8 cellular contexts compared by ENCODE assay signal in the genomic region with DNA sequence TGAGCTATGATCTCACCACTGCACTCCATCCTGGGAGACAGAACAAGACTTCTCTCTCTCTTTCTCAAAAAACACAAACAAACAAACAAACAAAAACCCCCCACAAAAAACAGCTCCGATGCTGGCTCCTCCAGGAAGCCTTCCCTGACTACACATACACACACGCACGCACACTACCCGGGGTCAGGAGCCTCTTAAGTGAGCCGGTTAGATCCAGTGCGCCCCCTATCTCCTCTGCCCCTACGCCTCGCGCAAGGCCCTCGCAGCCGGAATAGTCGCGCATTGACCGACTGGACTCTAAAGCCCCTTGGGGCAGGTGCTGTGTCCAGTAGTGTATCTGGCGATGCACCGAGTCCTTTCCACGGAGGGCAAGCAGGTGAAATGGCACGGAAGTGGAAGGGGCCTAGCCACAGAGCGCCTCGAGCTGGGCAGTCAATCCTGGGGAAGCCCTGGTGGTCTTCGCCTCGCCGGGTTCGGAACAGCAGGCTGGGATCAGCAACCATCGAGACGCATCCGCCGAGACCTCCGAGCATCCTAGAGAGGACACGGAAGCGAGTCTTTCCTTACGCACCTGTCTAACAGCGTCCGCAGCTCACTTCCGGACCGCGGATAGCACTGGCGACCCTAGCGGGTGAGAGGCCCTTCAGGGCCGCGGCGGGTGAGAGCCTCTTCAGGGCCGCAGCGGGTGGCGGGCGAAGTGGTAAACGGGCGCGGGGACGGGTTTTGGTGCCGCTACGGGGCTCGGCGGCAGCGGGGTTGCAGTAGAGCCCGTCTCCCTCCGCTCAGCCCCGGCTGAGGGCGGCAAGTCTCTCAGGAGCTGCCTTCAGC. TPM values are rescaled to one million over a fixed set of nuclear protein-coding genes. Genes with fewer than 3 reads are reported as not detected.
DNase-seq lines count a peak whose midpoint lies in the region; ATAC-seq and TF ChIP-seq lines count a peak whose summit lies in the region.

A gene (plus strand): TSS at position 588 of the 828 bp plus-strand sequence. CDS start 2,661 bp downstream, outside the sequence.

- H3K27ac ChIP-seq in ACC112 (ENCODE audit: low read depth, low read length) (no peak within 1 kb of the TSS), VCaP (peak within 1 kb of the TSS; percentile 88), mammary epithelial cell (ENCODE audit: insufficient read depth, low read depth, low read length) (peak within 1 kb of the TSS; percentile 75), smooth muscle cell (ENCODE audit: low read depth) (peak within 1 kb of the TSS; percentile 83)

- peaks cover 16% of the 10 kb centered on the region for H3K4me1 ChIP-seq in ACC112 (ENCODE audit: control insufficient read depth, insufficient read depth, low read length, unreplicated experiment)
- peaks cover 24% of the 10 kb centered on the region for H3K4me1 ChIP-seq in mammary epithelial cell (ENCODE audit: insufficient read depth, low read length)
- peaks cover 9% of the 10 kb centered on the region for H3K4me1 ChIP-seq in smooth muscle cell (ENCODE audit: low read depth)

- H3F3A ChIP-seq in smooth muscle cell (ENCODE audit: low read depth) = no peaks in the 10 kb centered on the region

- H3K9me3 ChIP-seq in mammary epithelial cell (replicated peaks; ENCODE audit: insufficient read depth, low read length) (no peaks in the 10 kb centered on the region), smooth muscle cell (replicated peaks; ENCODE audit: low read depth) (no peaks in the 10 kb centered on the region)

- BruUV-seq in mammary epithelial cell (replicated peaks; lab: Mats Ljungman, UMichigan) = no TSS peak

- no peaks in the 10 kb centered on the region for H4K20me1 ChIP-seq in mammary epithelial cell (ENCODE audit: insufficient read depth, low read length)
- H4K20me1 ChIP-seq in smooth muscle cell (ENCODE audit: low read depth) = no peaks in the 10 kb centered on the region

- dilution Hi-C loops in mammary epithelial cell (cut with HindIII; ENCODE audit: low sequenced_read_pairs) = loop anchor here (5.0 kb wide), 2 partner anchors 39 to 84 kb away; no protein-coding TSS in a partner anchor

- H2AFZ ChIP-seq in ACC112 (ENCODE audit: low read length, unreplicated experiment) (peak within 1 kb of the TSS; percentile 89), mammary epithelial cell (ENCODE audit: low read depth, low read length) (peak within 1 kb of the TSS; percentile 98), smooth muscle cell (ENCODE audit: low read depth) (peak within 1 kb of the TSS; percentile 95)

- H3K4me3 ChIP-seq in ACC112 (ENCODE audit: low read depth, low read length) (peak within 1 kb of the TSS; percentile 92), mammary epithelial cell (replicated peaks in 1 of 3; ENCODE audit: insufficient read depth in 1 of 3, low read depth in 2 of 3, low read length in 3 of 3) (peak within 1 kb of the TSS; percentile 50 to 92 (median 84)), smooth muscle cell (peak within 1 kb of the TSS; percentile 76)

- H3K36me3 ChIP-seq in ACC112 (ENCODE audit: insufficient read depth, low read length) (peaks cover 9% of the 10 kb centered on the region; the same call in 1 of the 2 replicates), mammary epithelial cell (ENCODE audit: insufficient read depth, low read length) (peaks cover 12% of the 10 kb centered on the region), smooth muscle cell (ENCODE audit: low read depth) (no peaks in the 10 kb centered on the region)

- peaks cover 19% of the 10 kb centered on the region for H3K79me2 ChIP-seq in ACC112 (ENCODE audit: control insufficient read depth, insufficient read depth, low read length, unreplicated experiment)
- peaks cover 39% of the 10 kb centered on the region for H3K79me2 ChIP-seq in mammary epithelial cell (ENCODE audit: insufficient read depth, low read length)
- peaks cover 16% of the 10 kb centered on the region for H3K79me2 ChIP-seq in smooth muscle cell (ENCODE audit: low read depth)

- peak; percentile 86 for ATAC-seq in GM18858 (IDR thresholded peaks at IDR 0.05; ENCODE audit: unreplicated experiment)
- peak; percentile 88 for ATAC-seq in HG03095 (IDR thresholded peaks at IDR 0.05; ENCODE audit: unreplicated experiment)

- TF ChIP-seq CTCF in VCaP (conservative IDR thresholded peaks at IDR 0.05) = peak; percentile 71
- peak in 1 of 2 donors; percentile 30 for TF ChIP-seq CTCF in mammary epithelial cell (conservative IDR thresholded peaks at IDR 0.05 in 1 of 2, IDR thresholded peaks at IDR 0.05 in 1 of 2; ENCODE audit: extremely low read depth in 1 of 2, insufficient read depth in 1 of 2, low read depth in 1 of 2, low read length in 2 of 2)
- TF ChIP-seq CTCF in smooth muscle cell (IDR thresholded peaks at IDR 0.05; ENCODE audit: borderline replicate concordance, insufficient read depth, poor library complexity, severe bottlenecking) = peak; percentile 37

- peak within 1 kb of the TSS; percentile 88 for H3K4me2 ChIP-seq in mammary epithelial cell (ENCODE audit: insufficient read depth, low read depth, low read length)
- H3K4me2 ChIP-seq in smooth muscle cell = peak within 1 kb of the TSS; percentile 90

- H3K9ac ChIP-seq in mammary epithelial cell (ENCODE audit: insufficient read depth, low read length) (peak within 1 kb of the TSS; percentile 90), smooth muscle cell (ENCODE audit: low read depth) (peak within 1 kb of the TSS; percentile 79)

- CTCF ChIA-PET in mammary epithelial cell (lab: Charles Lee; ENCODE audit: low non-redundant PET) = no interaction called here

- H3K27me3 ChIP-seq in ACC112 (ENCODE audit: insufficient read depth, low read length) (no peaks in the 10 kb centered on the region), mammary epithelial cell (ENCODE audit: insufficient read depth, low read length) (no peaks in the 10 kb centered on the region), smooth muscle cell (ENCODE audit: low read depth) (no peaks in the 10 kb centered on the region)

- in situ Hi-C loops in mammary epithelial cell (cut with MboI; ENCODE audit: low sequenced_read_pairs in 2 of 2) = loop anchor here in 1 of 2 donors (5.0 to 10.0 kb wide), 2 partner anchors 54 to 112 kb away; a partner anchor contains a TSS

- intact Hi-C loops in mammary epithelial cell (cut with micrococcal nuclease) = loop anchor here (2.0 to 5.0 kb wide), 4 partner anchors 58 to 221 kb away; a partner anchor contains a TSS

- peak; percentile 92 for DNase-seq in NCI-H2171 (lab: John Stamatoyannopoulos, UW)
- DNase-seq in mammary epithelial cell = peak; percentile 87
- DNase-seq in iPS-NIHi7 (ENCODE audit: extremely low spot score) = peak; percentile 98
- DNase-seq in smooth muscle cell (lab: John Stamatoyannopoulos, UW; ENCODE audit: unreplicated experiment) = peak; percentile 45

- 2% methylated on average over 47 of the region's 59 CpGs for WGBS in mammary epithelial cell (ENCODE audit: low coverage, missing lambda C conversion rate)
- under 1% methylated on average over 58 of the region's 59 CpGs for WGBS in smooth muscle cell (ENCODE audit: low lambda C conversion rate)

RNA-seq across cellular contexts. Expression of the gene that starts here (rescaled TPM):
- total RNA-seq in mammary epithelial cell (10 to 100 TPM; 18.8 to 24.2 TPM), smooth muscle cell (8.0 and 11.5 TPM in 2 replicates)
- polyA plus RNA-seq in mammary epithelial cell (8.9 TPM), smooth muscle cell (6.2 and 10.0 TPM in 2 replicates)
- 39.9 TPM for polyA minus RNA-seq in mammary epithelial cell

Comparison
In these comparisons a context has a peak if more than half of its experiments do, and no peak if none do; other contexts are left out.
1. DNase-seq: peak in every context shown above with its lines; median percentile 98 in iPS-NIHi7; 92 in NCI-H2171; 87 in mammary epithelial cell; 45 in smooth muscle cell.